ENCODE assay signal across 22 cellular contexts in genomic region chr9:111731916-111732315, GRCh38.
DNase-seq lines count a peak whose midpoint lies in the region; ATAC-seq and TF ChIP-seq lines count a peak whose summit lies in the region.
"Had no signal": no experiment of that assay in that cellular context is flagged by ENCODE, and none has a peak within 500 bp of the region (broad histone marks: within the 10 kb centered on the region; RNA-seq: fewer than 3 reads in every experiment).

No MANE protein-coding gene starts in this region.

- intact Hi-C loops in left lung (cut with DNase I): no loop called here

- ATAC-seq in left lung (no peak), GM21576 (IDR thresholded peaks at IDR 0.05; ENCODE audit: unreplicated experiment) (no peak)
- ATAC-seq: activated CD4-positive, alpha-beta T cell treated with anti-CD3 and anti-CD28 coated beads for 36 hours; naive thymus-derived CD4-positive, alpha-beta T cell; stimulated activated naive CD8-positive, alpha-beta T cell treated with anti-CD3 and anti-CD28 coated beads, Interleukin-15, Interleukin-2, amounts not matched to agents 100 U/mL and 50 U/mL, for 24 hours had no signal

- H3K27ac ChIP-seq in epithelial cell of prostate (peak overlapping the region; percentile 81), left lung (peak overlapping the region in 1 of 2 donors; percentile 22)
- H3K27ac ChIP-seq: KMS-11 had no signal

- no peak for TF ChIP-seq CTCF in left lung (IDR thresholded peaks at IDR 0.05)

- H3K9me3 ChIP-seq in left lung: peaks cover 0 to 5% of the 10 kb centered on the region in 2 donors

- DNase-seq in HCEC 1CT (peak; percentile 73), RPMI7951 (ENCODE audit: low read depth) (peak; percentile 60), epithelial cell of prostate (ENCODE audit: low read depth, low spot score) (peak; percentile 65), myocyte (ENCODE audit: low read depth) (peak; percentile 25), pons (ENCODE audit: low spot score) (no peak), left lung (no peak)
- DNase-seq: activated CD4-positive, alpha-beta T cell treated with anti-CD3 and anti-CD28 coated beads for 36 hours; activated naive CD4-positive, alpha-beta T cell treated with Interleukin-2 at 50 U/mL for 16 hours; activated T-cell treated with anti-CD3 and anti-CD28 coated beads, Interleukin-2, amount 50 U/mL, for 48 hours; amygdala; CD4-positive, alpha-beta T cell; H9; kidney glomerular epithelial cell; naive thymus-derived CD4-positive, alpha-beta T cell; NCI-H1694 treated with DMSO at 0.1 percent for 48 hours; NCI-H2227 treated with DMSO at 0.1 percent for 48 hours; NCI-H82; SIG-M5; stimulated activated CD4-positive, alpha-beta T cell treated with anti-CD3 and anti-CD28 coated beads, Interleukin-4, amount 100 ng/mL, for 24 hours; stimulated activated naive CD8-positive, alpha-beta T cell treated with anti-CD3 and anti-CD28 coated beads, Interleukin-15, Interleukin-2, amounts not matched to agents 100 U/mL and 50 U/mL, for 24 hours had no signal

- no peaks in the 10 kb centered on the region for H3K27me3 ChIP-seq in left lung

- peaks cover 0 to 7% of the 10 kb centered on the region in 2 donors for H3K36me3 ChIP-seq in left lung

- H3K4me1 ChIP-seq in left lung: no peaks in the 10 kb centered on the region

- no peak overlapping the region for H3K4me3 ChIP-seq in left lung

Comparison
In these comparisons a context has a peak if more than half of its experiments do, and no peak if none do; other contexts are left out.
1. DNase-seq: peak in HCEC 1CT (single experiment), RPMI7951 (single experiment), epithelial cell of prostate (single experiment) and myocyte (single experiment); none in pons (single experiment) and left lung (0 of 2).